12 cellular contexts compared by ENCODE assay signal in the genomic region with DNA sequence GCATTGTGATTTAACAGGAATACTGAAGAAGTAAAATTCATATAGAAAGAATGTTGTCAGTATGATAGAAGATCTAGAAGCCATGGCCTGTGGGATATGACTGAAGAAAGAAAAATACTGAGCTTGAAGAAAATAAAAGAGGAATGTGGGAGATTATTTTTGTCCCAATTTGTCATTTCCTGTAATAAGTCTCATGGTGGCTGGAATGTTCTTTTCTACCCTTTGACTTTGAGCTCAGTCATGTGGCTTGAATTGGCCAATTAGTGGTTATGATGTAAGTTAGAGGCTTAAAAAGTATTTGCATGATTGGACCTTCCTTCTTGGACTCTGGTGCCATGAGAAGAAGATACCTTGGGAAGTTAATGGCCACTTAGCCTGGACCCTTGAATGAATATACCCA. TPM values are rescaled to one million over a fixed set of nuclear protein-coding genes. Genes with fewer than 3 reads are reported as not detected.
A peak's percentile ranks its signal among the peaks of the same experiment; 100 is the strongest.
DNase-seq lines count a peak whose midpoint lies in the region; ATAC-seq and TF ChIP-seq lines count a peak whose summit lies in the region.
"Had no signal": no experiment of that assay in that cellular context is flagged by ENCODE, and none has a peak within 500 bp of the region (broad histone marks: within the 10 kb centered on the region; RNA-seq: fewer than 3 reads in every experiment).

No MANE protein-coding gene starts in this region.

- H3K36me3 Mint-ChIP-seq in effector memory CD8-positive, alpha-beta T cell (ENCODE audit: insufficient read depth) = peaks cover 4% of the 10 kb centered on the region

- H3K36me3 ChIP-seq in left lung = peaks cover 0 to 6% of the 10 kb centered on the region in 2 donors

- no peaks in the 10 kb centered on the region for H3K9me3 Mint-ChIP-seq in effector memory CD8-positive, alpha-beta T cell
- H3K9me3 Mint-ChIP-seq: activated T-cell treated with anti-CD3 and anti-CD28 coated beads, Interleukin-2, amount 50 U/mL, for 4 hours had no signal

- H3K4me1 Mint-ChIP-seq in effector memory CD8-positive, alpha-beta T cell (ENCODE audit: low read depth in 2 of 2) = peaks cover 7 to 9% of the 10 kb centered on the region in 2 donors

- DNase-seq in right cardiac atrium (no peak), left ventricle myocardium superior (no peak), choroid plexus epithelial cell (ENCODE audit: low read depth) (peak; percentile 96), left lung (no peak), T-helper 2 cell (no peak), erythroblast (lab: John Stamatoyannopoulos, UW) (no peak)
- no peak for DNase-seq in effector memory CD8-positive, alpha-beta T cell
- DNase-seq in activated CD4-positive, alpha-beta T cell treated with anti-CD3 and anti-CD28 coated beads for 4 hours = no peak
- DNase-seq: activated T-cell treated with anti-CD3 and anti-CD28 coated beads, Interleukin-2, amount 50 U/mL, for 4 hours; AML-193; NCI-H1417 treated with DMSO at 0.1 percent for 48 hours had no signal

- peak overlapping the region; percentile 19 for H3K27ac ChIP-seq in right cardiac atrium (ENCODE audit: low read length)
- H3K27ac ChIP-seq in left lung = peak overlapping the region; percentile 47 to 64
- H3K27ac ChIP-seq: parathyroid adenoma had no signal

- H3K4me3 Mint-ChIP-seq in effector memory CD8-positive, alpha-beta T cell = no peak overlapping the region
- H3K4me3 Mint-ChIP-seq: activated T-cell treated with anti-CD3 and anti-CD28 coated beads, Interleukin-2, amount 50 U/mL, for 4 hours had no signal

- H3K27me3 ChIP-seq in right cardiac atrium (ENCODE audit: control insufficient read depth, insufficient read depth) = no peaks in the 10 kb centered on the region
- no peaks in the 10 kb centered on the region for H3K27me3 ChIP-seq in left lung

- no peaks in the 10 kb centered on the region for H3K27me3 Mint-ChIP-seq in effector memory CD8-positive, alpha-beta T cell

- H3K9me3 ChIP-seq in right cardiac atrium (ENCODE audit: control insufficient read depth, low read length) (no peaks in the 10 kb centered on the region), left lung (no peaks in the 10 kb centered on the region)

- ATAC-seq in right cardiac atrium (peak in 1 of 2 donors; percentile 21), left ventricle myocardium superior (no peak), left lung (no peak)
- ATAC-seq in effector memory CD8-positive, alpha-beta T cell (replicated peaks) = no peak
- ATAC-seq: activated T-cell treated with anti-CD3 and anti-CD28 coated beads, Interleukin-2, amount 50 U/mL, for 4 hours had no signal

- H3K27ac Mint-ChIP-seq in effector memory CD8-positive, alpha-beta T cell = no peak overlapping the region

- H3K4me1 ChIP-seq in right cardiac atrium (ENCODE audit: control insufficient read depth, insufficient read depth, low read length) = peaks cover 5% of the 10 kb centered on the region
- peaks cover 0 to 81% of the 10 kb centered on the region in 2 donors for H3K4me1 ChIP-seq in left lung
- H3K4me1 ChIP-seq: parathyroid adenoma had no signal

- TF ChIP-seq POLR2A in erythroblast (IDR thresholded peaks at IDR 0.05; ENCODE audit: low read length) = no peak

- H3K4me3 ChIP-seq in right cardiac atrium (ENCODE audit: low read length) = no peak overlapping the region
- H3K4me3 ChIP-seq in choroid plexus epithelial cell (ENCODE audit: low read depth, low read length) = no peak overlapping the region
- no peak overlapping the region for H3K4me3 ChIP-seq in left lung

- intact Hi-C loops in right cardiac atrium (cut with DNase I) (no loop called here), left ventricle myocardium superior (cut with micrococcal nuclease) (no loop called here), left lung (cut with DNase I) (loop anchor here in 1 of 2 donors (5.0 kb wide), 1 partner anchor 111 kb away; no protein-coding TSS in a partner anchor)

- TF ChIP-seq CTCF in choroid plexus epithelial cell (conservative IDR thresholded peaks at IDR 0.05; ENCODE audit: low read depth, low read length) (no peak), left lung (IDR thresholded peaks at IDR 0.05) (no peak)

RNA-seq across cellular contexts. Expression of a gene that starts 14.1 kb away (rescaled TPM):
- total RNA-seq in right cardiac atrium = 10 to 100 TPM; 10.4 to 13.4 (median 10.9) TPM
- polyA plus RNA-seq in right cardiac atrium = 6.0 TPM
- 5.6 TPM for total RNA-seq in left ventricle myocardium superior
- 10 to 100 TPM; 24.0 to 32.2 TPM for total RNA-seq in left lung
